9 cellular contexts compared by ENCODE assay signal in the genomic region with DNA sequence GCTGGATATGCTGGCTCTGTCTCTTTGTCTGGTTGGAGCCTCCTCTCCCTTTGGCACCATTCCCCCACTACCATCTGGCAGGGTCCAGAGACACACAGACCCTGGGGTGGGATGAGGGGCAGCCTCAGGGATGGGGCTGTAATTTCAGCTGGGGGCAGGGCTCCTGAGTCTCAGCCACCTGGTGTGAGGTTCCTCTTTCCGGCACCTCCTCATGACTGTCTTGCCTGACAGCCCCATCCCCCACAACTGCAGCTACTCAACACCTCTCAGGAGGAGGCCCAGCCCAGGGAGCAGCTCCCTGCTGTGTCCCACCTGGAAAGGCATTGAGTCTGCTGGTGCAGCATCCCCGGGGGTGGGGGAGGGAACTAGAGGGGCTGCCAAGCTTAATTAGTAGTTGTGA. TPM values are rescaled to one million over a fixed set of nuclear protein-coding genes. Genes with fewer than 3 reads are reported as not detected.
DNase-seq lines count a peak whose midpoint lies in the region; ATAC-seq and FAIRE-seq lines count a peak whose summit lies in the region.
"Had no signal": no experiment of that assay in that cellular context is flagged by ENCODE, and none has a peak within 500 bp of the region (broad histone marks: within the 10 kb centered on the region; RNA-seq: fewer than 3 reads in every experiment).

No MANE protein-coding gene starts in this region.

- H4K20me1 ChIP-seq in BLaER1 treated with 17β-estradiol and CSF1 and Interleukin-3, amounts not matched to agents 10 nM and 100 nM, result no peaks in the 10 kb centered on the region

- H3K4me3 ChIP-seq in BLaER1 treated with 17β-estradiol and CSF1 and Interleukin-3, amounts not matched to agents 10 nM and 100 nM, result no peak overlapping the region
- no peak overlapping the region for H3K4me3 ChIP-seq in MG63
- H3K4me3 ChIP-seq: thoracic aorta had no signal

- DNase-seq in GM19239 (ENCODE audit: insufficient read length, low spot score) (peak; percentile 75), NOMO-1 treated with DMSO at 0.1 percent for 48 hours (lab: John Stamatoyannopoulos, UW; ENCODE audit: unreplicated experiment) (peak; percentile 39), MG63 (no peak), SHP77 treated with DMSO at 0.1 percent for 48 hours (lab: John Stamatoyannopoulos, UW) (no peak), amygdala (lab: John Stamatoyannopoulos, UW) (no peak)
- no peak for DNase-seq in activated T-cell treated with anti-CD3 and anti-CD28 coated beads, Interleukin-2, amount 50 U/mL, for 48 hours

- H3K27ac ChIP-seq in BLaER1 treated with 17β-estradiol and CSF1 and Interleukin-3, amounts not matched to agents 10 nM and 100 nM, result peak overlapping the region in 8 of 11 experiments; percentile 15 to 67 (median 44); a peak in 13 of 22 replicates
- H3K27ac ChIP-seq: thoracic aorta had no signal

- H3K36me3 ChIP-seq in BLaER1 treated with 17β-estradiol and CSF1 and Interleukin-3, amounts not matched to agents 10 nM and 100 nM, result no peaks in the 10 kb centered on the region
- no peaks in the 10 kb centered on the region; the same call in 1 of the 2 replicates for H3K36me3 ChIP-seq in MG63
- H3K36me3 ChIP-seq: thoracic aorta had no signal

- peak; percentile 73 for FAIRE-seq in GM19239 (lab: Jason Lieb, UNC)

- H3K4me1 ChIP-seq in BLaER1 treated with 17β-estradiol and CSF1 and Interleukin-3, amounts not matched to agents 10 nM and 100 nM, result peaks cover 43 to 90% (median 82%) of the 10 kb centered on the region in 10 experiments

- ATAC-seq in HG03175 (IDR thresholded peaks at IDR 0.05; ENCODE audit: unreplicated experiment), result peak; percentile 86

- H3K4me2 ChIP-seq in BLaER1 treated with 17β-estradiol and CSF1 and Interleukin-3, amounts not matched to agents 10 nM and 100 nM, result peak overlapping the region; percentile 11 to 85 (median 77); a peak in 20 of 22 replicates

- peak overlapping the region in 9 of 11 experiments; percentile 3 to 54 (median 34); a peak in 10 of 22 replicates for H3K9ac ChIP-seq in BLaER1 treated with 17β-estradiol and CSF1 and Interleukin-3, amounts not matched to agents 10 nM and 100 nM

- no peaks in the 10 kb centered on the region for H3K27me3 ChIP-seq in BLaER1 treated with 17β-estradiol and CSF1 and Interleukin-3, amounts not matched to agents 10 nM and 100 nM
- H3K27me3 ChIP-seq in MG63, result no peaks in the 10 kb centered on the region

- H3K9me3 ChIP-seq in BLaER1 treated with 17β-estradiol and CSF1 and Interleukin-3, amounts not matched to agents 10 nM and 100 nM (replicated peaks in 1 of 11), result no peaks in the 10 kb centered on the region
- no peaks in the 10 kb centered on the region for H3K9me3 ChIP-seq in MG63
- H3K9me3 ChIP-seq: thoracic aorta had no signal

RNA-seq across cellular contexts. Expression of gene RPS14, which starts 11.7 kb away (rescaled TPM):
- total RNA-seq in MG63 (2014; rRNA removed; shearing (Covaris generic); ENCODE audit: low replicate concordance), result 6,735 and 8,677 TPM in 2 replicates

RNA-seq across cellular contexts. Expression of gene NDST1, which starts 46.7 kb away (rescaled TPM):
- 101 and 142 TPM in 2 replicates for total RNA-seq in MG63 (2014; rRNA removed; shearing (Covaris generic); ENCODE audit: low replicate concordance)

RNA-seq across cellular contexts. Expression of gene CD74, which starts 48.5 kb away (rescaled TPM):
- total RNA-seq in MG63 (2014; rRNA removed; shearing (Covaris generic); ENCODE audit: low replicate concordance), result not detected in 2 replicates

Comparison
In these comparisons a context has a peak if more than half of its experiments do, and no peak if none do; other contexts are left out.
1. DNase-seq: peak in GM19239 (single experiment) and NOMO-1 treated with DMSO at 0.1 percent for 48 hours (single experiment); none in MG63 (single experiment), activated T-cell treated with anti-CD3 and anti-CD28 coated beads, Interleukin-2, amount 50 U/mL, for 48 hours (0 of 2), SHP77 treated with DMSO at 0.1 percent for 48 hours (single experiment) and amygdala (0 of 56).